18 cellular contexts compared by ENCODE assay signal in the genomic region with DNA sequence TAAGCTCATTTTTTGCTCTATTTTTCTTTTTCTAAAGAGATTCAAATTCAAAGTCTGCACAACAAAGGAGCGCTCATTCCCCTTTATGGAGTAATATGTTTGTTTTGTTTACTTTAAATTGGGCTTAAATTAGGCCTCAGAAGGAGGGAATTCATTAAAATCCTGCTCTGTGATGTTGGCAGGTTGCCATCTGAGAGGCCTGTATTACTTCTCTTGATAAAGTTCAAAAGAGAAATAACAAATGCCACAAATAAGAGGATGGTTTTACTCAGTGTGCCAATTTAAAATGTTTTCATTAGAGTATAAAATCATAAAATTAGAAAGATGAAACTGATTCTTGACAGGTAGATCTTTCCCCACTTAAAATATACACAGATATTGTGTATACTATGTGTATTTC. TPM values are rescaled to one million over a fixed set of nuclear protein-coding genes. Genes with fewer than 3 reads are reported as not detected.
"Had no signal": no experiment of that assay in that cellular context is flagged by ENCODE, and none has a peak within 500 bp of the region (broad histone marks: within the 10 kb centered on the region; RNA-seq: fewer than 3 reads in every experiment).

No MANE protein-coding gene starts in this region.

- H3K27me3 Mint-ChIP-seq: activated CD4-positive, alpha-beta memory T cell treated with anti-CD3 and anti-CD28 coated beads for 36 hours; activated naive CD8-positive, alpha-beta T cell had no signal

- H3K9me3 Mint-ChIP-seq: activated CD4-positive, alpha-beta memory T cell treated with anti-CD3 and anti-CD28 coated beads for 36 hours; activated T-helper 1 cell treated with anti-CD3 and anti-CD28 coated beads, Interleukin-12 subunit alpha, Interleukin-12 subunit beta, Interleukin-2, Interleukin-4 antibody, amounts not matched to agents 30 ng/mL and 10 ng/mL and 1 ng/mL, durations not matched to agents 14 hours and 24 hours and 36 hours; endodermal cell; neural crest cell; stimulated activated naive CD8-positive, alpha-beta T cell treated with anti-CD3 and anti-CD28 coated beads, Interleukin-15, Interleukin-2, amounts not matched to agents 100 ng/mL and 50 ng/mL, for 24 hours; WTC11 had no signal

- ATAC-seq: left lobe of liver, WTC11 had no signal

- H3K27ac Mint-ChIP-seq: activated CD4-positive, alpha-beta memory T cell treated with anti-CD3 and anti-CD28 coated beads for 36 hours; activated naive CD8-positive, alpha-beta T cell; activated T-helper 1 cell treated with anti-CD3 and anti-CD28 coated beads, Interleukin-12 subunit alpha, Interleukin-12 subunit beta, Interleukin-2, Interleukin-4 antibody, amounts not matched to agents 30 ng/mL and 10 ng/mL and 1 ng/mL, durations not matched to agents 14 hours and 24 hours and 36 hours; endodermal cell; stimulated activated naive CD8-positive, alpha-beta T cell treated with anti-CD3 and anti-CD28 coated beads, Interleukin-15, Interleukin-2, amounts not matched to agents 100 ng/mL and 50 ng/mL, for 24 hours; WTC11 had no signal

- H3K4me3 ChIP-seq: lung, suprapubic skin, transverse colon, uterus had no signal

- H3K27ac ChIP-seq: suprapubic skin, transverse colon, uterus had no signal

- H3K27me3 ChIP-seq: suprapubic skin, transverse colon, uterus had no signal

- H3K9me3 ChIP-seq: suprapubic skin, transverse colon, uterus had no signal

- H3K4me1 Mint-ChIP-seq: endodermal cell, neural crest cell had no signal

- H3K36me3 Mint-ChIP-seq: activated CD4-positive, alpha-beta memory T cell treated with anti-CD3 and anti-CD28 coated beads for 36 hours; activated naive CD8-positive, alpha-beta T cell; brain; WTC11 had no signal

- H3K4me3 Mint-ChIP-seq: activated CD4-positive, alpha-beta memory T cell treated with anti-CD3 and anti-CD28 coated beads for 36 hours; activated naive CD8-positive, alpha-beta T cell; activated T-helper 1 cell treated with anti-CD3 and anti-CD28 coated beads, Interleukin-12 subunit alpha, Interleukin-12 subunit beta, Interleukin-2, Interleukin-4 antibody, amounts not matched to agents 30 ng/mL and 10 ng/mL and 1 ng/mL, durations not matched to agents 14 hours and 24 hours and 36 hours; brain; endodermal cell; neural crest cell; stimulated activated naive CD8-positive, alpha-beta T cell treated with anti-CD3 and anti-CD28 coated beads, Interleukin-15, Interleukin-2, amounts not matched to agents 100 ng/mL and 50 ng/mL, for 24 hours; WTC11 had no signal

- H3K36me3 ChIP-seq: suprapubic skin, transverse colon, uterus had no signal

- H3K4me1 ChIP-seq: suprapubic skin, transverse colon, uterus had no signal

- DNase-seq: activated CD4-positive, alpha-beta memory T cell treated with anti-CD3 and anti-CD28 coated beads for 36 hours; activated CD4-positive, alpha-beta T cell treated with anti-CD3 and anti-CD28 coated beads for 4 hours; activated T-cell treated with anti-CD3 and anti-CD28 coated beads for 4 hours; endodermal cell; foreskin melanocyte; stimulated activated CD4-positive, alpha-beta T cell treated with anti-CD3 and anti-CD28 coated beads, Interleukin-12 subunit alpha, Interleukin-12 subunit beta, amount 100 ng/mL, for 4 hours; stimulated activated CD4-positive, alpha-beta T cell treated with anti-CD3 and anti-CD28 coated beads, Interleukin-2, amount 100 ng/mL, for 24 hours; transverse colon; uterus had no signal

RNA-seq across cellular contexts. Expression of gene HLF, which starts 54.5 kb away (rescaled TPM):
- total RNA-seq: endodermal cell, neural crest cell had no signal
